8 cellular contexts compared by ENCODE assay signal in the genomic region with DNA sequence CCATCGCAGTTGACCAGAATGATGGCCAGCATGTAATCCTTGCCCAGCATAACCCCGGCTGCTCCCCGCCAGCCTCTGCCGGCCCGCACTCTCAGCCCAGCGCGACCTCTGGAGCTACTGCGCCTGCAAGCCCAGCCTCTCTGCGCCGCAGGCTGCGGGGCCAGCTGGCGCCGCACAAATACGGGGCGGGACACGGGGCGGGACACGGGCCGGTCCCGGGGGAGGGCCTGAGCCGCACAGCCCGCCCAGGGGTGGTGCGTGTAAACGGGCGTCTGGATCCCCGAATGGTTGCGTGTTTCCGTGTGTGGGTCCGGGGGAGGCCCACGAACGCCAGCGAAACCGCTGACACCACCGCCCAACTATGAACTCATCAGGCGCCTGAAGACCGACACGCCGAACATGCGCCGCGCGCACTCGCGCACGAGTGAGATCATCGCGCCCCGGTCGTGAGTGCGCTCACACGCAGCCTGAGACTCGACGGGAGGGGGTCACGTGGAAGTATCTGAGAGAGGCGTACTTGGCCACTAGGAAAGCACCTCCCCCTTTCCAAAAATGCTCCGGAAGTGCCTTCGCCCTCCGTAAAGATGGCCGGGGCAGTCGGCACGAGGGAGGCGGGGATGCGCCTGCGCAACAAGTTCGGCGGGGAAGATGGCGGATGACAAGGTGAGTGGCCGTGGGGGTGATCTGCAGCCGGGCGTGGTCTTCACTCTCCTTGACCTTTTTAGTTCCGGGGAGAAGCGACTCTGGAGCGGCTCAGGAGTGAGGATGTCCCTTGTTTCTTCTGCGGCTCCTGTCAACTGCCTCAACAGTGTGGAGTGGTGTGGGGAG. TPM values are rescaled to one million over a fixed set of nuclear protein-coding genes. Genes with fewer than 3 reads are reported as not detected.
DNase-seq lines count a peak whose midpoint lies in the region; ATAC-seq and TF ChIP-seq lines count a peak whose summit lies in the region.

A gene with protein sequence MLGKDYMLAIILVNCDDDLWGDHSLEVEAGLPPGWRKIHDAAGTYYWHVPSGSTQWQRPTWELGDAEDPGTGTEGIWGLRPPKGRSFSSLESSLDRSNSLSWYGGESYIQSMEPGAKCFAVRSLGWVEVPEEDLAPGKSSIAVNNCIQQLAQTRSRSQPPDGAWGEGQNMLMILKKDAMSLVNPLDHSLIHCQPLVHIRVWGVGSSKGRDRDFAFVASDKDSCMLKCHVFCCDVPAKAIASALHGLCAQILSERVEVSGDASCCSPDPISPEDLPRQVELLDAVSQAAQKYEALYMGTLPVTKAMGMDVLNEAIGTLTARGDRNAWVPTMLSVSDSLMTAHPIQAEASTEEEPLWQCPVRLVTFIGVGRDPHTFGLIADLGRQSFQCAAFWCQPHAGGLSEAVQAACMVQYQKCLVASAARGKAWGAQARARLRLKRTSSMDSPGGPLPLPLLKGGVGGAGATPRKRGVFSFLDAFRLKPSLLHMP (minus strand): TSS at position 403 of the 828 bp plus-strand sequence. CDS start 353 bp downstream, at position 50.
A gene with protein sequence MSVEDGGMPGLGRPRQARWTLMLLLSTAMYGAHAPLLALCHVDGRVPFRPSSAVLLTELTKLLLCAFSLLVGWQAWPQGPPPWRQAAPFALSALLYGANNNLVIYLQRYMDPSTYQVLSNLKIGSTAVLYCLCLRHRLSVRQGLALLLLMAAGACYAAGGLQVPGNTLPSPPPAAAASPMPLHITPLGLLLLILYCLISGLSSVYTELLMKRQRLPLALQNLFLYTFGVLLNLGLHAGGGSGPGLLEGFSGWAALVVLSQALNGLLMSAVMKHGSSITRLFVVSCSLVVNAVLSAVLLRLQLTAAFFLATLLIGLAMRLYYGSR (plus strand): TSS at position 633 of the 828 bp plus-strand sequence. CDS start 2,342 bp downstream, outside the sequence.

- peaks cover 0 to 60% (median 25%) of the 10 kb centered on the region in 6 donors for H3K36me3 ChIP-seq in spleen

- peak within 1 kb of the TSS; percentile 89 for H3K27ac ChIP-seq in AG04450 (ENCODE audit: low read depth, low read length)
- H3K27ac ChIP-seq in spleen: peak within 1 kb of the TSS; percentile 91 to 99 (median 96)

- peak; percentile 99 for DNase-seq in AG04450 (ENCODE audit: low read depth, low spot score)
- peak; percentile 97 for DNase-seq in NCI-H345 treated with DMSO at 0.1 percent for 48 hours (lab: John Stamatoyannopoulos, UW; ENCODE audit: unreplicated experiment)
- peak; percentile 90 to 97 (median 96) for DNase-seq in activated CD4-positive, CD25-positive, alpha-beta regulatory T cell (lab: John Stamatoyannopoulos, UW)
- DNase-seq in central memory CD4-positive, alpha-beta T cell: peak; percentile 99
- peak; percentile 99 for DNase-seq in inferior parietal cortex (ENCODE audit: extremely low spot score)
- peak; percentile 99 for DNase-seq in spleen

- peak; percentile 37 to 80 (median 74) for TF ChIP-seq POLR2A in spleen (IDR thresholded peaks at IDR 0.05)

- POLR2A ChIA-PET in AG04450 (lab: Yijun Ruan, JAX): interaction anchor here (0.6 to 2.1 kb wide), 8 partner anchors 12 to 163 kb away, joined by 3 to 13 read pairs (median 6); partner anchors contain the start of genes ANKHD1, EIF4EBP3, IK and NDUFA2

- TF ChIP-seq CTCF in AG04450 (IDR thresholded peaks at IDR 0.05; ENCODE audit: low read depth, low read length) (no peak), spleen (IDR thresholded peaks at IDR 0.05 in 8 of 11, conservative IDR thresholded peaks at IDR 0.05 in 3 of 11) (peak in 5 of 11 experiments; percentile 13 to 41 (median 27))

- intact Hi-C loops in spleen (cut with DNase I; ENCODE audit: low total_unique reads): loop anchor here (5.0 kb wide), 1 partner anchor 73 kb away; the partner anchor contains the start of gene TMCO6

- ATAC-seq in GM18909 (IDR thresholded peaks at IDR 0.05; ENCODE audit: poor library complexity, unreplicated experiment): peak; percentile 88
- peak; percentile 89 for ATAC-seq in HG03196 (IDR thresholded peaks at IDR 0.05; ENCODE audit: unreplicated experiment)

- H3K4me1 ChIP-seq in spleen: peaks cover 25 to 76% (median 58%) of the 10 kb centered on the region in 6 donors

- no peaks in the 10 kb centered on the region; the same call in 1 of the 2 replicates for H3K9me3 ChIP-seq in AG04450 (ENCODE audit: control insufficient read depth, insufficient read depth, low read length)
- H3K9me3 ChIP-seq in spleen: no peaks in the 10 kb centered on the region

- CTCF ChIA-PET in AG04450 (lab: Charles Lee): interaction anchor here (0.6 to 1.3 kb wide), 3 partner anchors 14 to 71 kb away, joined by 3 to 8 read pairs (median 4); no protein-coding TSS in a partner anchor

- H3K27me3 ChIP-seq in AG04450 (ENCODE audit: control insufficient read depth, insufficient read depth, low read length): no peaks in the 10 kb centered on the region
- no peaks in the 10 kb centered on the region for H3K27me3 ChIP-seq in spleen (replicated peaks in 1 of 7)

- H3K4me3 ChIP-seq in AG04450 (ENCODE audit: low read depth, low read length): peak within 1 kb of the TSS; percentile 98
- peak within 1 kb of the TSS; percentile 52 to 92 (median 66) for H3K4me3 ChIP-seq in spleen

- 0 to 1% (median 0%) methylated on average over 19 to 74 of the region's 74 CpGs for WGBS in spleen, 5 donors

RNA-seq across cellular contexts. Expression of the first gene that starts in this region (rescaled TPM):
- polyA plus RNA-seq in AG04450 (2011; rRNA removed): 13.6 and 14.9 TPM in 2 replicates
- polyA minus RNA-seq in AG04450 (2011; rRNA and poly(A)+ RNA removed): 19.0 and 21.2 TPM in 2 replicates
- 10 to 100 TPM; 31.9 to 57.8 (median 42.2) TPM for total RNA-seq in spleen
- 10 to 100 TPM; 26.0 to 43.4 (median 41.0) TPM for polyA plus RNA-seq in spleen

RNA-seq across cellular contexts. Expression of the second gene that starts in this region (rescaled TPM):
- 63.4 and 86.2 TPM in 2 replicates for polyA plus RNA-seq in AG04450 (2011; rRNA removed)
- polyA minus RNA-seq in AG04450 (2011; rRNA and poly(A)+ RNA removed): 54.9 and 63.6 TPM in 2 replicates
- total RNA-seq in spleen: 10 to 100 TPM; 44.1 to 64.0 (median 58.7) TPM
- polyA plus RNA-seq in spleen: 10 to 100 TPM; 23.3 to 40.8 (median 27.7) TPM

Comparison
In these comparisons a context has a peak if more than half of its experiments do, and no peak if none do; other contexts are left out.
1. Peak in every context shown above with its lines: DNase-seq, ATAC-seq, H3K4me3 ChIP-seq and H3K27ac ChIP-seq.